ENCODE assay signal across 1 cellular context in the genomic region with DNA sequence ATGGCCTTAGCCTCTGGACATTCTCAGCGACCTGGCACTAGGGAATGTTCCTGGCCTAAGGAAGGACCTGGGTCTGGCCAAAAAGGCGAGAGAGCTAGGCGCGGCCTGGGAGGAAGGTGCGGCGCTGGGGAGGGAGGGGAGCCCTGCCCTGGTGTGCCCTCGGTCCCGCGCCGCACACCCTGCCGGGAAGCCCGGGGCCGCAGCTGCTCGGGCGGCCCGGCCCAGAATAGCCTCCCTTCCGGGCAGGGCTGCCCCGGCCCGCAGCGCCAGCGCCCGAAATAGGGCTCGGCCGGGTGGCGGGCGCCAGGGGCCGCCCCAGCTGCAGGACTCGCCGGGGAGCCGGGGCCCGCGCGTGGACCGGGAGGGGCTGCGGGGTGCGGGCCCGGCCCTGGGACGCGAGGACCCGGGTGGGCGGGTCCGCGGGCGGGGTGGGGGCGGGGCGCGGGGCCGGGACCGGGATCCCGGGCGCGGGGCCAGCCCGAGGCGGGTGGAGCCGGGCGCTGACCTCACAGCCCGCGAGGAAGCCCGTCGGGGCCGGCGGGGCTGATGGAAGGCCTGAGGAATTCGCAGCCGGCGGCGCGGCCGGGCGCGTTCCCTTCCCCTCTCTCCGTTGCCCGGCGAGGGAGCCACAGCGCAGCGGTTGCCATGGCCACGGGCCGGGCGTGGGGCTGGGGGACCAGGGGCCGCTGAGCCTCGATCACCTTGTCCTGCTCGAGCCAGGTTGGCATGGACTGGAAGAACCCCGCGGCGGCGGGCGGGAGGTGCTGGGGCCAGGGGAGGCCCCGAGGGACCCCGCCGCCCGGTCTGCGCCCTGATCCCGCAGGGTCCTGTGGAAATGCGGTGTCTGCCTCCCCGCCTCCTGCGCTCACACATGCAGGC.
TF ChIP-seq lines count a peak whose summit lies in the region.

No MANE protein-coding gene starts in this region.

TF ChIP-seq in K562, 482 proteins besides CTCF, POLR2A, EP300 and RAD21 (continued from another document and continues in another):
- TF ChIP-seq, protein P1, sequence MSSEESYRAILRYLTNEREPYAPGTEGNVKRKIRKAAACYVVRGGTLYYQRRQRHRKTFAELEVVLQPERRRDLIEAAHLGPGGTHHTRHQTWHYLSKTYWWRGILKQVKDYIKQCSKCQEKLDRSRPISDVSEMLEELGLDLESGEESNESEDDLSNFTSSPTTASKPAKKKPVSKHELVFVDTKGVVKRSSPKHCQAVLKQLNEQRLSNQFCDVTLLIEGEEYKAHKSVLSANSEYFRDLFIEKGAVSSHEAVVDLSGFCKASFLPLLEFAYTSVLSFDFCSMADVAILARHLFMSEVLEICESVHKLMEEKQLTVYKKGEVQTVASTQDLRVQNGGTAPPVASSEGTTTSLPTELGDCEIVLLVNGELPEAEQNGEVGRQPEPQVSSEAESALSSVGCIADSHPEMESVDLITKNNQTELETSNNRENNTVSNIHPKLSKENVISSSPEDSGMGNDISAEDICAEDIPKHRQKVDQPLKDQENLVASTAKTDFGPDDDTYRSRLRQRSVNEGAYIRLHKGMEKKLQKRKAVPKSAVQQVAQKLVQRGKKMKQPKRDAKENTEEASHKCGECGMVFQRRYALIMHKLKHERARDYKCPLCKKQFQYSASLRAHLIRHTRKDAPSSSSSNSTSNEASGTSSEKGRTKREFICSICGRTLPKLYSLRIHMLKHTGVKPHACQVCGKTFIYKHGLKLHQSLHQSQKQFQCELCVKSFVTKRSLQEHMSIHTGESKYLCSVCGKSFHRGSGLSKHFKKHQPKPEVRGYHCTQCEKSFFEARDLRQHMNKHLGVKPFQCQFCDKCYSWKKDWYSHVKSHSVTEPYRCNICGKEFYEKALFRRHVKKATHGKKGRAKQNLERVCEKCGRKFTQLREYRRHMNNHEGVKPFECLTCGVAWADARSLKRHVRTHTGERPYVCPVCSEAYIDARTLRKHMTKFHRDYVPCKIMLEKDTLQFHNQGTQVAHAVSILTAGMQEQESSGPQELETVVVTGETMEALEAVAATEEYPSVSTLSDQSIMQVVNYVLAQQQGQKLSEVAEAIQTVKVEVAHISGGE (CRISPR knock-in tag; IDR thresholded peaks at IDR 0.05), result peak in 1 of 3 experiments; percentile 80; a peak in 3 of 6 replicates
- TF ChIP-seq BRD4 (IDR thresholded peaks at IDR 0.05), result no peak
- no peak for TF ChIP-seq LCOR (CRISPR knock-in tag; IDR thresholded peaks at IDR 0.05)
- 0 out of 2 replicates have a peak, but pooled peaks have one; percentile 47 for TF ChIP-seq CTBP1 (IDR thresholded peaks at IDR 0.05; ENCODE audit: borderline replicate concordance)
- TF ChIP-seq KAT8 (IDR thresholded peaks at IDR 0.05; ENCODE audit: low read depth), result no peak
- no peak for TF ChIP-seq CHD1 (IDR thresholded peaks at IDR 0.05; ENCODE audit: low read length)
- TF ChIP-seq, protein P2, sequence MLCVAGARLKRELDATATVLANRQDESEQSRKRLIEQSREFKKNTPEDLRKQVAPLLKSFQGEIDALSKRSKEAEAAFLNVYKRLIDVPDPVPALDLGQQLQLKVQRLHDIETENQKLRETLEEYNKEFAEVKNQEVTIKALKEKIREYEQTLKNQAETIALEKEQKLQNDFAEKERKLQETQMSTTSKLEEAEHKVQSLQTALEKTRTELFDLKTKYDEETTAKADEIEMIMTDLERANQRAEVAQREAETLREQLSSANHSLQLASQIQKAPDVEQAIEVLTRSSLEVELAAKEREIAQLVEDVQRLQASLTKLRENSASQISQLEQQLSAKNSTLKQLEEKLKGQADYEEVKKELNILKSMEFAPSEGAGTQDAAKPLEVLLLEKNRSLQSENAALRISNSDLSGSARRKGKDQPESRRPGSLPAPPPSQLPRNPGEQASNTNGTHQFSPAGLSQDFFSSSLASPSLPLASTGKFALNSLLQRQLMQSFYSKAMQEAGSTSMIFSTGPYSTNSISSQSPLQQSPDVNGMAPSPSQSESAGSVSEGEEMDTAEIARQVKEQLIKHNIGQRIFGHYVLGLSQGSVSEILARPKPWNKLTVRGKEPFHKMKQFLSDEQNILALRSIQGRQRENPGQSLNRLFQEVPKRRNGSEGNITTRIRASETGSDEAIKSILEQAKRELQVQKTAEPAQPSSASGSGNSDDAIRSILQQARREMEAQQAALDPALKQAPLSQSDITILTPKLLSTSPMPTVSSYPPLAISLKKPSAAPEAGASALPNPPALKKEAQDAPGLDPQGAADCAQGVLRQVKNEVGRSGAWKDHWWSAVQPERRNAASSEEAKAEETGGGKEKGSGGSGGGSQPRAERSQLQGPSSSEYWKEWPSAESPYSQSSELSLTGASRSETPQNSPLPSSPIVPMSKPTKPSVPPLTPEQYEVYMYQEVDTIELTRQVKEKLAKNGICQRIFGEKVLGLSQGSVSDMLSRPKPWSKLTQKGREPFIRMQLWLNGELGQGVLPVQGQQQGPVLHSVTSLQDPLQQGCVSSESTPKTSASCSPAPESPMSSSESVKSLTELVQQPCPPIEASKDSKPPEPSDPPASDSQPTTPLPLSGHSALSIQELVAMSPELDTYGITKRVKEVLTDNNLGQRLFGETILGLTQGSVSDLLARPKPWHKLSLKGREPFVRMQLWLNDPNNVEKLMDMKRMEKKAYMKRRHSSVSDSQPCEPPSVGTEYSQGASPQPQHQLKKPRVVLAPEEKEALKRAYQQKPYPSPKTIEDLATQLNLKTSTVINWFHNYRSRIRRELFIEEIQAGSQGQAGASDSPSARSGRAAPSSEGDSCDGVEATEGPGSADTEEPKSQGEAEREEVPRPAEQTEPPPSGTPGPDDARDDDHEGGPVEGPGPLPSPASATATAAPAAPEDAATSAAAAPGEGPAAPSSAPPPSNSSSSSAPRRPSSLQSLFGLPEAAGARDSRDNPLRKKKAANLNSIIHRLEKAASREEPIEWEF (CRISPR knock-in tag; IDR thresholded peaks at IDR 0.05), result no peak
- TF ChIP-seq TOE1 (IDR thresholded peaks at IDR 0.05; ENCODE audit: borderline replicate concordance), result no peak
- TF ChIP-seq TOE1 (CRISPR knock-in tag; IDR thresholded peaks at IDR 0.05; ENCODE audit: borderline replicate concordance, low read depth), result no peak
- TF ChIP-seq YBX1 (IDR thresholded peaks at IDR 0.05), result no peak
- no peak for TF ChIP-seq ETV5 (CRISPR knock-in tag; IDR thresholded peaks at IDR 0.05; ENCODE audit: low read depth)
- TF ChIP-seq STAT5A (IDR thresholded peaks at IDR 0.05; ENCODE audit: borderline replicate concordance, low read length), result no peak
- TF ChIP-seq HIVEP1 (CRISPR knock-in tag; IDR thresholded peaks at IDR 0.05), result no peak
- no peak for TF ChIP-seq DACH1 (IDR thresholded peaks at IDR 0.05; ENCODE audit: partially characterized antibody)
- peak; percentile 33 for TF ChIP-seq HMGN3 (IDR thresholded peaks at IDR 0.05; ENCODE audit: borderline replicate concordance, extremely low read depth, insufficient read length, low read depth, low read length)
- no peak for TF ChIP-seq XRCC5 (IDR thresholded peaks at IDR 0.05; ENCODE audit: low read depth, low read length)
- peak; percentile 55 for TF ChIP-seq RBFOX2 (IDR thresholded peaks at IDR 0.05; ENCODE audit: low read depth, low read length)
- no peak for TF ChIP-seq MYBL2 (IDR thresholded peaks at IDR 0.05; ENCODE audit: low read depth)
- TF ChIP-seq MYBL2 (CRISPR knock-in tag; IDR thresholded peaks at IDR 0.05; ENCODE audit: borderline replicate concordance), result no peak
- TF ChIP-seq, protein P3, sequence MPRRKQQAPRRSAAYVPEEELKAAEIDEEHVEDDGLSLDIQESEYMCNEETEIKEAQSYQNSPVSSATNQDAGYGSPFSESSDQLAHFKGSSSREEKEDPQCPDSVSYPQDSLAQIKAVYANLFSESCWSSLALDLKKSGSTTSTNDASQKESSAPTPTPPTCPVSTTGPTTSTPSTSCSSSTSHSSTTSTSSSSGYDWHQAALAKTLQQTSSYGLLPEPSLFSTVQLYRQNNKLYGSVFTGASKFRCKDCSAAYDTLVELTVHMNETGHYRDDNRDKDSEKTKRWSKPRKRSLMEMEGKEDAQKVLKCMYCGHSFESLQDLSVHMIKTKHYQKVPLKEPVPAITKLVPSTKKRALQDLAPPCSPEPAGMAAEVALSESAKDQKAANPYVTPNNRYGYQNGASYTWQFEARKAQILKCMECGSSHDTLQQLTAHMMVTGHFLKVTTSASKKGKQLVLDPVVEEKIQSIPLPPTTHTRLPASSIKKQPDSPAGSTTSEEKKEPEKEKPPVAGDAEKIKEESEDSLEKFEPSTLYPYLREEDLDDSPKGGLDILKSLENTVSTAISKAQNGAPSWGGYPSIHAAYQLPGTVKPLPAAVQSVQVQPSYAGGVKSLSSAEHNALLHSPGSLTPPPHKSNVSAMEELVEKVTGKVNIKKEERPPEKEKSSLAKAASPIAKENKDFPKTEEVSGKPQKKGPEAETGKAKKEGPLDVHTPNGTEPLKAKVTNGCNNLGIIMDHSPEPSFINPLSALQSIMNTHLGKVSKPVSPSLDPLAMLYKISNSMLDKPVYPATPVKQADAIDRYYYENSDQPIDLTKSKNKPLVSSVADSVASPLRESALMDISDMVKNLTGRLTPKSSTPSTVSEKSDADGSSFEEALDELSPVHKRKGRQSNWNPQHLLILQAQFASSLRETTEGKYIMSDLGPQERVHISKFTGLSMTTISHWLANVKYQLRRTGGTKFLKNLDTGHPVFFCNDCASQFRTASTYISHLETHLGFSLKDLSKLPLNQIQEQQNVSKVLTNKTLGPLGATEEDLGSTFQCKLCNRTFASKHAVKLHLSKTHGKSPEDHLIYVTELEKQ (CRISPR knock-in tag; IDR thresholded peaks at IDR 0.05), result no peak
- TF ChIP-seq, protein P4, sequence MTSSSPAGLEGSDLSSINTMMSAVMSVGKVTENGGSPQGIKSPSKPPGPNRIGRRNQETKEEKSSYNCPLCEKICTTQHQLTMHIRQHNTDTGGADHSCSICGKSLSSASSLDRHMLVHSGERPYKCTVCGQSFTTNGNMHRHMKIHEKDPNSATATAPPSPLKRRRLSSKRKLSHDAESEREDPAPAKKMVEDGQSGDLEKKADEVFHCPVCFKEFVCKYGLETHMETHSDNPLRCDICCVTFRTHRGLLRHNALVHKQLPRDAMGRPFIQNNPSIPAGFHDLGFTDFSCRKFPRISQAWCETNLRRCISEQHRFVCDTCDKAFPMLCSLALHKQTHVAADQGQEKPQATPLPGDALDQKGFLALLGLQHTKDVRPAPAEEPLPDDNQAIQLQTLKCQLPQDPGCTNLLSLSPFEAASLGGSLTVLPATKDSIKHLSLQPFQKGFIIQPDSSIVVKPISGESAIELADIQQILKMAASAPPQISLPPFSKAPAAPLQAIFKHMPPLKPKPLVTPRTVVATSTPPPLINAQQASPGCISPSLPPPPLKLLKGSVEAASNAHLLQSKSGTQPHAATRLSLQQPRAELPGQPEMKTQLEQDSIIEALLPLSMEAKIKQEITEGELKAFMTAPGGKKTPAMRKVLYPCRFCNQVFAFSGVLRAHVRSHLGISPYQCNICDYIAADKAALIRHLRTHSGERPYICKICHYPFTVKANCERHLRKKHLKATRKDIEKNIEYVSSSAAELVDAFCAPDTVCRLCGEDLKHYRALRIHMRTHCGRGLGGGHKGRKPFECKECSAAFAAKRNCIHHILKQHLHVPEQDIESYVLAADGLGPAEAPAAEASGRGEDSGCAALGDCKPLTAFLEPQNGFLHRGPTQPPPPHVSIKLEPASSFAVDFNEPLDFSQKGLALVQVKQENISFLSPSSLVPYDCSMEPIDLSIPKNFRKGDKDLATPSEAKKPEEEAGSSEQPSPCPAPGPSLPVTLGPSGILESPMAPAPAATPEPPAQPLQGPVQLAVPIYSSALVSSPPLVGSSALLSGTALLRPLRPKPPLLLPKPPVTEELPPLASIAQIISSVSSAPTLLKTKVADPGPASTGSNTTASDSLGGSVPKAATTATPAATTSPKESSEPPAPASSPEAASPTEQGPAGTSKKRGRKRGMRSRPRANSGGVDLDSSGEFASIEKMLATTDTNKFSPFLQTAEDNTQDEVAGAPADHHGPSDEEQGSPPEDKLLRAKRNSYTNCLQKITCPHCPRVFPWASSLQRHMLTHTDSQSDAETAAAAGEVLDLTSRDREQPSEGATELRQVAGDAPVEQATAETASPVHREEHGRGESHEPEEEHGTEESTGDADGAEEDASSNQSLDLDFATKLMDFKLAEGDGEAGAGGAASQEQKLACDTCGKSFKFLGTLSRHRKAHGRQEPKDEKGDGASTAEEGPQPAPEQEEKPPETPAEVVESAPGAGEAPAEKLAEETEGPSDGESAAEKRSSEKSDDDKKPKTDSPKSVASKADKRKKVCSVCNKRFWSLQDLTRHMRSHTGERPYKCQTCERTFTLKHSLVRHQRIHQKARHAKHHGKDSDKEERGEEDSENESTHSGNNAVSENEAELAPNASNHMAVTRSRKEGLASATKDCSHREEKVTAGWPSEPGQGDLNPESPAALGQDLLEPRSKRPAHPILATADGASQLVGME (CRISPR knock-in tag; IDR thresholded peaks at IDR 0.05), result 0 out of 2 replicates have a peak, but pooled peaks have one; percentile 18
- TF ChIP-seq JUND (IDR thresholded peaks at IDR 0.05; ENCODE audit: borderline replicate concordance, low read depth, low read length), result 0 out of 2 replicates have a peak, but pooled peaks have one; percentile 18
- TF ChIP-seq JUND (tag; IDR thresholded peaks at IDR 0.05; ENCODE audit: borderline replicate concordance, low read depth, low read length), result no peak; the same call in 2 of the 3 replicates
- TF ChIP-seq PPARD (CRISPR knock-in tag; IDR thresholded peaks at IDR 0.05), result no peak
- no peak for TF ChIP-seq TFAM (CRISPR knock-in tag; conservative IDR thresholded peaks at IDR 0.05)
- no peak for TF ChIP-seq JUN (IDR thresholded peaks at IDR 0.05; ENCODE audit: borderline replicate concordance, low read depth, low read length)
- no peak for TF ChIP-seq JUN (CRISPR knock-in tag; IDR thresholded peaks at IDR 0.05; ENCODE audit: borderline replicate concordance)
- TF ChIP-seq TAF7 (tag; IDR thresholded peaks at IDR 0.05), result no peak
- TF ChIP-seq, protein P5, sequence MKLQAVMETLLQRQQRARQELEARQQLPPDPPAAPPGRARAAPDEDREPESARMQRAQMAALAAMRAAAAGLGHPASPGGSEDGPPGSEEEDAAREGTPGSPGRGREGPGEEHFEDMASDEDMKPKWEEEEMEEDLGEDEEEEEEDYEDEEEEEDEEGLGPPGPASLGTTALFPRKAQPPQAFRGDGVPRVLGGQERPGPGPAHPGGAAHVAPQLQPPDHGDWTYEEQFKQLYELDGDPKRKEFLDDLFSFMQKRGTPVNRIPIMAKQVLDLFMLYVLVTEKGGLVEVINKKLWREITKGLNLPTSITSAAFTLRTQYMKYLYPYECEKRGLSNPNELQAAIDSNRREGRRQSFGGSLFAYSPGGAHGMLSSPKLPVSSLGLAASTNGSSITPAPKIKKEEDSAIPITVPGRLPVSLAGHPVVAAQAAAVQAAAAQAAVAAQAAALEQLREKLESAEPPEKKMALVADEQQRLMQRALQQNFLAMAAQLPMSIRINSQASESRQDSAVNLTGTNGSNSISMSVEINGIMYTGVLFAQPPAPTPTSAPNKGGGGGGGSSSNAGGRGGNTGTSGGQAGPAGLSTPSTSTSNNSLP (IDR thresholded peaks at IDR 0.05; ENCODE audit: borderline replicate concordance, low read depth, low read length), result no peak
- no peak for TF ChIP-seq POLR2AphosphoS2 (IDR thresholded peaks at IDR 0.05; ENCODE audit: low read length)
- TF ChIP-seq NONO (IDR thresholded peaks at IDR 0.05; ENCODE audit: low read depth in 2 of 2, low read length in 1 of 2), result 0 out of 4 replicates have a peak, but pooled peaks of 1 of the 2 experiments have one; percentile 37
- TF ChIP-seq ZNF253 (CRISPR knock-in tag; conservative IDR thresholded peaks at IDR 0.05), result no peak
- TF ChIP-seq ZSCAN29 (IDR thresholded peaks at IDR 0.05), result no peak
